ENCODE assay signal across 15 cellular contexts in the genomic region with DNA sequence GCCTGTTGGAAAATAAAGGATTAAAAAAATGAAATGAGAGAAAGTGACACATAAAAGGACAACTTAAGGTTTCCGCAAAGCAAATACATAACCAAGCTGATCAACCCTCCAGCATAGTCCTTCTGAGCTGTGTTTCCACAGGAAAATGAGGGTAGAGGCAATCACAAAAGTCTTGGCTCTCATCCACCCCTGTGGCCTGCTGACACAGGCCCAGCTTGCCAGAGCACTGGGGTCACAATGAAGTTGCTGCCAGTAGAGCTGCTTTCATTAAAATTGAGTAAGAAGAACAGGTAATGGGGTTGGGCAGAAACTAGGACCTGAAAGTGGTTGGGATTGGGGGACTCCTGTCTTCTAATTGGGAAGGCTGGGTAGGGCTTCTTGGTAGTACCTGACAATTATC.
DNase-seq lines count a peak whose midpoint lies in the region; ATAC-seq and TF ChIP-seq lines count a peak whose summit lies in the region.
"Had no signal": no experiment of that assay in that cellular context is flagged by ENCODE, and none has a peak within 500 bp of the region (broad histone marks: within the 10 kb centered on the region; RNA-seq: fewer than 3 reads in every experiment).

No MANE protein-coding gene starts in this region.

- intact Hi-C loops in left ventricle myocardium inferior (cut with micrococcal nuclease) (no loop called here), cardiac septum (cut with DNase I) (loop anchor here (10.0 kb wide), 1 partner anchor 310 kb away; the partner anchor contains the start of gene ART4), breast epithelium (cut with DNase I; ENCODE audit: low total_unique reads) (loop anchor here (10.0 kb wide), 1 partner anchor 50 kb away; no protein-coding TSS in a partner anchor), uterus (cut with DNase I; ENCODE audit: low total_unique reads) (loop anchor here (10.0 kb wide), 1 partner anchor 60 kb away; no protein-coding TSS in a partner anchor)

- no peak overlapping the region for H3K4me3 Mint-ChIP-seq in nephron progenitor cell
- H3K4me3 Mint-ChIP-seq: activated CD8-positive, alpha-beta T cell treated with anti-CD3 and anti-CD28 coated beads for 36 hours; activated T-helper 1 cell treated with anti-CD3 and anti-CD28 coated beads, Interleukin-12 subunit alpha, Interleukin-12 subunit beta, Interleukin-2, Interleukin-4 antibody, amounts not matched to agents 30 ng/mL and 10 ng/mL and 1 ng/mL, durations not matched to agents 14 hours and 24 hours and 36 hours; mesothelial cell of epicardium; T-cell had no signal

- H3K4me1 ChIP-seq in left ventricle myocardium inferior (peaks cover 24% of the 10 kb centered on the region), breast epithelium (peaks cover 11 to 13% of the 10 kb centered on the region in 2 donors), uterus (peaks cover 17 to 38% of the 10 kb centered on the region in 2 donors)

- peak overlapping the region; percentile 31 for H3K27ac ChIP-seq in left ventricle myocardium inferior (replicated peaks)
- peak overlapping the region; percentile 79 to 87 for H3K27ac ChIP-seq in breast epithelium
- H3K27ac ChIP-seq in uterus: peak overlapping the region; percentile 92 to 95
- H3K27ac ChIP-seq: VCaP had no signal

- H3K27me3 Mint-ChIP-seq in nephron progenitor cell (ENCODE audit: low read depth, poor library complexity): no peaks in the 10 kb centered on the region

- H3K36me3 Mint-ChIP-seq in nephron progenitor cell (ENCODE audit: low read depth): no peaks in the 10 kb centered on the region
- H3K36me3 Mint-ChIP-seq: T-cell had no signal

- no peaks in the 10 kb centered on the region for H3K9me3 Mint-ChIP-seq in nephron progenitor cell
- H3K9me3 Mint-ChIP-seq: activated CD8-positive, alpha-beta T cell treated with anti-CD3 and anti-CD28 coated beads for 36 hours; activated T-helper 1 cell treated with anti-CD3 and anti-CD28 coated beads, Interleukin-12 subunit alpha, Interleukin-12 subunit beta, Interleukin-2, Interleukin-4 antibody, amounts not matched to agents 30 ng/mL and 10 ng/mL and 1 ng/mL, durations not matched to agents 14 hours and 24 hours and 36 hours; mesothelial cell of epicardium; T-cell had no signal

- H3K9me3 ChIP-seq in left ventricle myocardium inferior (replicated peaks) (peaks cover 4% of the 10 kb centered on the region), breast epithelium (no peaks in the 10 kb centered on the region), uterus (no peaks in the 10 kb centered on the region)

- no peak for ATAC-seq in GM21786 (IDR thresholded peaks at IDR 0.05; ENCODE audit: unreplicated experiment)
- ATAC-seq: activated CD8-positive, alpha-beta T cell treated with anti-CD3 and anti-CD28 coated beads for 36 hours; T-cell had no signal

- H3K4me1 Mint-ChIP-seq in nephron progenitor cell: peaks cover 25% of the 10 kb centered on the region
- H3K4me1 Mint-ChIP-seq: T-cell had no signal

- H3K36me3 ChIP-seq in left ventricle myocardium inferior: no peaks in the 10 kb centered on the region
- H3K36me3 ChIP-seq in breast epithelium: no peaks in the 10 kb centered on the region
- no peaks in the 10 kb centered on the region for H3K36me3 ChIP-seq in uterus

- TF ChIP-seq POLR2A in breast epithelium (IDR thresholded peaks at IDR 0.05) (no peak), uterus (IDR thresholded peaks at IDR 0.05) (no peak)

- H3K27ac Mint-ChIP-seq in nephron progenitor cell: peak overlapping the region; percentile 91
- H3K27ac Mint-ChIP-seq: activated CD8-positive, alpha-beta T cell treated with anti-CD3 and anti-CD28 coated beads for 36 hours; activated T-helper 1 cell treated with anti-CD3 and anti-CD28 coated beads, Interleukin-12 subunit alpha, Interleukin-12 subunit beta, Interleukin-2, Interleukin-4 antibody, amounts not matched to agents 30 ng/mL and 10 ng/mL and 1 ng/mL, durations not matched to agents 14 hours and 24 hours and 36 hours; mesothelial cell of epicardium; T-cell had no signal

- TF ChIP-seq CTCF in left ventricle myocardium inferior (IDR thresholded peaks at IDR 0.05; ENCODE audit: borderline replicate concordance) (no peak), breast epithelium (IDR thresholded peaks at IDR 0.05) (no peak), nephron progenitor cell (IDR thresholded peaks at IDR 0.05) (no peak), uterus (IDR thresholded peaks at IDR 0.05) (no peak)

- H3K4me3 ChIP-seq in left ventricle myocardium inferior (no peak overlapping the region), breast epithelium (no peak overlapping the region), uterus (no peak overlapping the region)

- H3K27me3 ChIP-seq in left ventricle myocardium inferior (ENCODE audit: low read depth): peaks cover 13% of the 10 kb centered on the region
- no peaks in the 10 kb centered on the region for H3K27me3 ChIP-seq in breast epithelium
- H3K27me3 ChIP-seq in uterus: no peaks in the 10 kb centered on the region

- DNase-seq in left ventricle myocardium inferior (no peak), cardiac septum (ENCODE audit: low spot score) (no peak), breast epithelium (ENCODE audit: low spot score in 2 of 2) (peak in 1 of 2 donors; percentile 35), nephron progenitor cell (no peak), uterus (no peak), HUDEP-2 (lab: John Stamatoyannopoulos, UW; ENCODE audit: unreplicated experiment in 76 of 76) (no peak), NCI-H526 treated with DMSO at 0.1 percent for 48 hours (lab: John Stamatoyannopoulos, UW) (no peak)
- DNase-seq: activated CD8-positive, alpha-beta T cell treated with anti-CD3 and anti-CD28 coated beads for 36 hours; NCI-H1694 treated with DMSO at 0.1 percent for 48 hours; NCI-H82; T-cell had no signal

Comparison
In these comparisons a context has a peak if more than half of its experiments do, and no peak if none do; other contexts are left out.
1. H3K27ac ChIP-seq: peak in every context shown above with its lines; median percentile 94 in uterus; 83 in breast epithelium; 31 in left ventricle myocardium inferior.